Comparison of ENCODE assay signal across 1 cellular context in genomic region chr14:44961151-44961729, GRCh38.
TF ChIP-seq lines count a peak whose summit lies in the region.

No MANE protein-coding gene starts in this region.

TF ChIP-seq in K562, 482 proteins besides CTCF, POLR2A, EP300 and RAD21 (continued from another document and continues in another):
- TF ChIP-seq ZBTB9 (CRISPR knock-in tag; IDR thresholded peaks at IDR 0.05) (no peak), HMBOX1 (IDR thresholded peaks at IDR 0.05) (no peak; the same call in 1 of the 2 replicates), MXI1 (IDR thresholded peaks at IDR 0.05; ENCODE audit: low read depth, low read length) (no peak), NFYB (IDR thresholded peaks at IDR 0.05; ENCODE audit: extremely low read depth, insufficient read length) (no peak), ZNF224 (CRISPR knock-in tag; IDR thresholded peaks at IDR 0.05) (no peak), ETS1 (conservative IDR thresholded peaks at IDR 0.05; ENCODE audit: control insufficient read depth, low read depth, low read length) (no peak), RBM14 (IDR thresholded peaks at IDR 0.05; ENCODE audit: borderline replicate concordance, insufficient read depth, low read depth, low read length) (no peak), NR0B1 (IDR thresholded peaks at IDR 0.05; ENCODE audit: partially characterized antibody) (no peak), DACH1 (IDR thresholded peaks at IDR 0.05; ENCODE audit: partially characterized antibody) (no peak), SIN3B (IDR thresholded peaks at IDR 0.05; ENCODE audit: low read depth) (no peak), DIDO1 (tag; IDR thresholded peaks at IDR 0.05; ENCODE audit: low read depth) (no peak), MLX (CRISPR knock-in tag; conservative IDR thresholded peaks at IDR 0.05) (no peak), BRCA1 (IDR thresholded peaks at IDR 0.05) (no peak), BRCA1 (CRISPR knock-in tag; IDR thresholded peaks at IDR 0.05) (no peak), ZNF407 (IDR thresholded peaks at IDR 0.05; ENCODE audit: low read depth) (0 out of 2 replicates have a peak, but pooled peaks have one; percentile 31), HOXB6 (CRISPR knock-in tag; IDR thresholded peaks at IDR 0.05; ENCODE audit: borderline replicate concordance) (no peak), ATF3 (IDR thresholded peaks at IDR 0.05) (no peak), ATF3 (CRISPR knock-in tag; conservative IDR thresholded peaks at IDR 0.05) (no peak), KHSRP (IDR thresholded peaks at IDR 0.05) (0 out of 2 replicates have a peak, but pooled peaks have one; percentile 33), ZNF354B (CRISPR knock-in tag; IDR thresholded peaks at IDR 0.05) (no peak), SAFB2 (IDR thresholded peaks at IDR 0.05; ENCODE audit: borderline replicate concordance, low read depth, low read length, severe bottlenecking) (no peak), MTF1 (CRISPR knock-in tag; IDR thresholded peaks at IDR 0.05; ENCODE audit: borderline replicate concordance) (no peak), SRF (CRISPR knock-in tag; IDR thresholded peaks at IDR 0.05) (peak in 1 of 2 experiments; percentile 72; a peak in 1 of 4 replicates), ARHGAP35 (IDR thresholded peaks at IDR 0.05; ENCODE audit: partially characterized antibody) (no peak), NFXL1 (CRISPR knock-in tag; IDR thresholded peaks at IDR 0.05) (no peak), PURB (CRISPR knock-in tag; IDR thresholded peaks at IDR 0.05; ENCODE audit: low read depth) (no peak), ZNF212 (CRISPR knock-in tag; IDR thresholded peaks at IDR 0.05) (no peak), GATAD2B (IDR thresholded peaks at IDR 0.05; ENCODE audit: borderline replicate concordance) (no peak), NKRF (IDR thresholded peaks at IDR 0.05; ENCODE audit: borderline replicate concordance) (no peak; the same call in 1 of the 2 replicates), FOSL1 (tag; conservative IDR thresholded peaks at IDR 0.05) (no peak), BRD9 (IDR thresholded peaks at IDR 0.05; ENCODE audit: low read depth, partially characterized antibody) (peak; percentile 34), SPI1 (IDR thresholded peaks at IDR 0.05; ENCODE audit: borderline replicate concordance, low read depth, low read length) (peak; percentile 62; the same call in 1 of the 2 replicates), FOXJ2 (tag; IDR thresholded peaks at IDR 0.05) (no peak), FOS (IDR thresholded peaks at IDR 0.05; ENCODE audit: extremely low read depth, insufficient read length) (no peak), ZNF584 (CRISPR knock-in tag; IDR thresholded peaks at IDR 0.05; ENCODE audit: low read depth) (no peak), ILF3 (IDR thresholded peaks at IDR 0.05; ENCODE audit: borderline replicate concordance) (no peak), SMARCC2 (IDR thresholded peaks at IDR 0.05; ENCODE audit: low read depth) (no peak), STAT5B (CRISPR knock-in tag; IDR thresholded peaks at IDR 0.05) (no peak), ZNF280A (IDR thresholded peaks at IDR 0.05; ENCODE audit: low read depth, partially characterized antibody) (no peak), MNT (conservative IDR thresholded peaks at IDR 0.05) (no peak), MTA2 (IDR thresholded peaks at IDR 0.05; ENCODE audit: low read depth) (no peak), PTRF (tag; IDR thresholded peaks at IDR 0.05) (no peak), KDM2B (CRISPR knock-in tag; IDR thresholded peaks at IDR 0.05) (no peak), ZNF717 (CRISPR knock-in tag; IDR thresholded peaks at IDR 0.05) (no peak), ZNF140 (CRISPR knock-in tag; IDR thresholded peaks at IDR 0.05) (no peak)
